In the genomic region with DNA sequence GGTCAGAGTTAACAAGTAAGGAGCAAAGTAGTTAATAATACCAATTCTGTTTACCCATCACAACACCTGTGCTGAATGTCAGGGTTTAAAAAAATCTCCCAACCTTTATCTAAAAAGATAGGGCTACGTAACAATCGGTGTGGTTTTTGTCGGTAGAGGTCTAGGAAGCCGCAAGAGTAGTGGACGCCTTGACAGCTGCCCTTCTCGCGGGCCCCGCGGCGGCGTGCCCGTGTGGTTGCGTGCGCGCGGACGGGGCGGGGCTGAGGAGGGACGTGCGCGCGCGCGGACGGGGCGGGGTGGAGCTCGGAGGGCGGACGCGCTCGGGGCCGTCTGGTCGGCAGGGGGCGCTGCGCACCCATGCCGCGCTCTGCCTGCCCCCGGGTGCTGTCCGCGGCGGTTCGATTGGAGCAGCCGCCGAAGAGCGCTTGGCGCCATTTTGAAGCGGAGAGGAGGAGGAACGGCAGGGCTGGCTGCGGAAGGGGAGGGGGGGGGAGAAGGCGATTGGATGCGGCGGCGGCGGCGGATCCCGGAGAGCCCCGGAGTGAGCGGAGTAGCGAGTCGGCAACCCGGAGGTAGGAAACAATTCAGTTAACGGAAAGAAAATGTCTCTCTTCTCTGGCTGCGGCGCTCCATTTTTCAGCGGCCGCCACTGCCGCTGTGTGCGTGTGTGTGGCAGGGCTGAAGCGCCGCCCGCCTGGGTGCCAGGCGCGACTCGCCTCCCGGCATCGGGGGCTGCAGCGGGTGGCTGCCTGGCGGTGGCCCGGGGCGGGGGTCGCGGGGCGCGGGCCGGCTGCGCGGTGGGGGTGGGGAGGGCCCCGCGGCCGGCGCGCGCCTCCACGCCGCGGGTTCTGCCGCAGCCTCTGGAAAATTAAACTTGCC, we compare ENCODE assay signal across 8 cellular contexts. TPM values are rescaled to one million over a fixed set of nuclear protein-coding genes. Genes with fewer than 3 reads are reported as not detected.
DNase-seq lines count a peak whose midpoint lies in the region; ATAC-seq and TF ChIP-seq lines count a peak whose summit lies in the region.

A gene with protein sequence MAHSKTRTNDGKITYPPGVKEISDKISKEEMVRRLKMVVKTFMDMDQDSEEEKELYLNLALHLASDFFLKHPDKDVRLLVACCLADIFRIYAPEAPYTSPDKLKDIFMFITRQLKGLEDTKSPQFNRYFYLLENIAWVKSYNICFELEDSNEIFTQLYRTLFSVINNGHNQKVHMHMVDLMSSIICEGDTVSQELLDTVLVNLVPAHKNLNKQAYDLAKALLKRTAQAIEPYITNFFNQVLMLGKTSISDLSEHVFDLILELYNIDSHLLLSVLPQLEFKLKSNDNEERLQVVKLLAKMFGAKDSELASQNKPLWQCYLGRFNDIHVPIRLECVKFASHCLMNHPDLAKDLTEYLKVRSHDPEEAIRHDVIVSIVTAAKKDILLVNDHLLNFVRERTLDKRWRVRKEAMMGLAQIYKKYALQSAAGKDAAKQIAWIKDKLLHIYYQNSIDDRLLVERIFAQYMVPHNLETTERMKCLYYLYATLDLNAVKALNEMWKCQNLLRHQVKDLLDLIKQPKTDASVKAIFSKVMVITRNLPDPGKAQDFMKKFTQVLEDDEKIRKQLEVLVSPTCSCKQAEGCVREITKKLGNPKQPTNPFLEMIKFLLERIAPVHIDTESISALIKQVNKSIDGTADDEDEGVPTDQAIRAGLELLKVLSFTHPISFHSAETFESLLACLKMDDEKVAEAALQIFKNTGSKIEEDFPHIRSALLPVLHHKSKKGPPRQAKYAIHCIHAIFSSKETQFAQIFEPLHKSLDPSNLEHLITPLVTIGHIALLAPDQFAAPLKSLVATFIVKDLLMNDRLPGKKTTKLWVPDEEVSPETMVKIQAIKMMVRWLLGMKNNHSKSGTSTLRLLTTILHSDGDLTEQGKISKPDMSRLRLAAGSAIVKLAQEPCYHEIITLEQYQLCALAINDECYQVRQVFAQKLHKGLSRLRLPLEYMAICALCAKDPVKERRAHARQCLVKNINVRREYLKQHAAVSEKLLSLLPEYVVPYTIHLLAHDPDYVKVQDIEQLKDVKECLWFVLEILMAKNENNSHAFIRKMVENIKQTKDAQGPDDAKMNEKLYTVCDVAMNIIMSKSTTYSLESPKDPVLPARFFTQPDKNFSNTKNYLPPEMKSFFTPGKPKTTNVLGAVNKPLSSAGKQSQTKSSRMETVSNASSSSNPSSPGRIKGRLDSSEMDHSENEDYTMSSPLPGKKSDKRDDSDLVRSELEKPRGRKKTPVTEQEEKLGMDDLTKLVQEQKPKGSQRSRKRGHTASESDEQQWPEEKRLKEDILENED (N-terminal part only) (plus strand): TSS at position 431 of the 879 bp plus-strand sequence. CDS start 62,321 bp downstream, outside the sequence.

- no peaks in the 10 kb centered on the region for H3K36me3 ChIP-seq in smooth muscle cell (ENCODE audit: low read depth)

- POLR2A ChIA-PET in AG04450 (lab: Yijun Ruan, JAX), result interaction anchor here (0.5 to 1.6 kb wide), 7 partner anchors 53 to 1137 kb away, joined by 3 to 5 read pairs (median 4); no protein-coding TSS in a partner anchor

- H2AFZ ChIP-seq in smooth muscle cell (ENCODE audit: low read depth), result peak within 1 kb of the TSS; percentile 88

- CTCF ChIA-PET in AG04450 (lab: Charles Lee), result interaction anchor here (0.6 to 4.3 kb wide), 34 partner anchors 9 to 1138 kb away, joined by 3 to 31 read pairs (median 5); no protein-coding TSS in a partner anchor

- WGBS in smooth muscle cell (ENCODE audit: low lambda C conversion rate), result under 1% methylated on average over 40 of the region's 97 CpGs

- H3F3A ChIP-seq in smooth muscle cell (ENCODE audit: low read depth), result no peaks in the 10 kb centered on the region

- peaks cover 38% of the 10 kb centered on the region for H3K79me2 ChIP-seq in smooth muscle cell (ENCODE audit: low read depth)

- H4K20me1 ChIP-seq in smooth muscle cell (ENCODE audit: low read depth), result peaks cover 36% of the 10 kb centered on the region

- peak within 1 kb of the TSS; percentile 90 for H3K4me2 ChIP-seq in smooth muscle cell

- H3K4me1 ChIP-seq in smooth muscle cell (ENCODE audit: low read depth), result peaks cover 30% of the 10 kb centered on the region

- H3K9me3 ChIP-seq in AG04450 (ENCODE audit: control insufficient read depth, insufficient read depth, low read length), result no peaks in the 10 kb centered on the region
- no peaks in the 10 kb centered on the region for H3K9me3 ChIP-seq in smooth muscle cell (replicated peaks; ENCODE audit: low read depth)

- peak; percentile 79 for ATAC-seq in GM18873 (IDR thresholded peaks at IDR 0.05; ENCODE audit: low FRiP score, unreplicated experiment)
- peak; percentile 76 for ATAC-seq in HG03139 (IDR thresholded peaks at IDR 0.05; ENCODE audit: unreplicated experiment)

- H3K27me3 ChIP-seq in AG04450 (ENCODE audit: control insufficient read depth, insufficient read depth, low read length), result no peaks in the 10 kb centered on the region
- no peaks in the 10 kb centered on the region for H3K27me3 ChIP-seq in smooth muscle cell (ENCODE audit: low read depth)

- peak; percentile 86 for DNase-seq in AG04450 (ENCODE audit: low read depth, low spot score)
- peak; percentile 95 for DNase-seq in NCI-H2227 (lab: John Stamatoyannopoulos, UW; ENCODE audit: unreplicated experiment)
- peak; percentile 94 to 98 for DNase-seq in cardiac fibroblast (ENCODE audit: low read depth in 2 of 2)
- DNase-seq in iPS-NIHi7 (ENCODE audit: extremely low spot score), result peak; percentile 93
- DNase-seq in smooth muscle cell (lab: John Stamatoyannopoulos, UW; ENCODE audit: unreplicated experiment), result peak; percentile 82

- H3K27ac ChIP-seq in AG04450 (ENCODE audit: low read depth, low read length) (peak within 1 kb of the TSS; percentile 74), smooth muscle cell (ENCODE audit: low read depth) (peak within 1 kb of the TSS; percentile 73)

- peak within 1 kb of the TSS; percentile 87 for H3K4me3 ChIP-seq in AG04450 (ENCODE audit: low read depth, low read length)
- H3K4me3 ChIP-seq in WI38 (ENCODE audit: low read depth, low read length), result peak within 1 kb of the TSS; percentile 74
- H3K4me3 ChIP-seq in cardiac fibroblast (replicated peaks in 1 of 2; ENCODE audit: low read depth in 2 of 2, low read length in 2 of 2), result peak within 1 kb of the TSS; percentile 83 to 86
- peak within 1 kb of the TSS; percentile 96 for H3K4me3 ChIP-seq in smooth muscle cell

- H3K9ac ChIP-seq in smooth muscle cell (ENCODE audit: low read depth), result peak within 1 kb of the TSS; percentile 87

- TF ChIP-seq CTCF in AG04450 (IDR thresholded peaks at IDR 0.05; ENCODE audit: low read depth, low read length), result peak; percentile 61
- TF ChIP-seq CTCF in WI38 (IDR thresholded peaks at IDR 0.05; ENCODE audit: low read depth, low read length), result peak; percentile 37
- TF ChIP-seq CTCF in cardiac fibroblast (IDR thresholded peaks at IDR 0.05; ENCODE audit: low read depth, low read length), result peak; percentile 38
- TF ChIP-seq CTCF in smooth muscle cell (IDR thresholded peaks at IDR 0.05; ENCODE audit: borderline replicate concordance, insufficient read depth, poor library complexity, severe bottlenecking), result peak; percentile 90

RNA-seq across cellular contexts. Expression of the gene that starts here (rescaled TPM):
- polyA plus RNA-seq in AG04450 (2011; rRNA removed) (12.0 and 16.7 TPM in 2 replicates), smooth muscle cell (17.4 and 20.5 TPM in 2 replicates)
- 14.7 and 35.7 TPM in 2 replicates for polyA minus RNA-seq in AG04450 (2011; rRNA and poly(A)+ RNA removed)
- 38.9 and 61.7 TPM in 2 replicates for total RNA-seq in smooth muscle cell

Comparison
In these comparisons a context has a peak if more than half of its experiments do, and no peak if none do; other contexts are left out.
1. Peak in every context shown above with its lines: DNase-seq, ATAC-seq, H3K4me3 ChIP-seq and H3K27ac ChIP-seq.
2. CTCF ChIP-seq: peak in every context shown above with its lines; median percentile 90 in smooth muscle cell; 61 in AG04450; 38 in cardiac fibroblast; 37 in WI38.